Comparison of ENCODE assay signal across 28 cellular contexts in the genomic region with DNA sequence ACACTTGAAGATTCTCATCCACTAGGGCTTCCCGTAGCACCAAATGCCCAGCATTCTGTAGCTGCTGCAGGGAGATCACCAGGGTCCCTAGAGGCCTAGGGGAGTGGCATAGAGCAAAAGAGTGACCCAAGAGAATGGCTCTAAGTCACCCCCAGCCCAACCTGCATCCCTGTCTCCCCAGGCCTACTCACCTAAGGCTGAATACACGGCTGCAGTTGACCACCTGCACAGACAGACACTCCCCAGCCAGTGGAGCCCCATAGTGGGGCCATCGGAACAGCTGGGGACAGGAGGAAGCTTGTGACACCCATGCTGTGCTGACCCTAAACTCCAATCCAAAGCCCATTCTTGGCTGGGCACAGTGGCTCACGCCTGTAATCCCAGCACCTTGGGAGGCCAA. TPM values are rescaled to one million over a fixed set of nuclear protein-coding genes. Genes with fewer than 3 reads are reported as not detected.
"Had no signal": no experiment of that assay in that cellular context is flagged by ENCODE, and none has a peak within 500 bp of the region (broad histone marks: within the 10 kb centered on the region; RNA-seq: fewer than 3 reads in every experiment).

No MANE protein-coding gene starts in this region.

- H3K36me3 Mint-ChIP-seq: activated naive CD4-positive, alpha-beta T cell treated with anti-CD3 and anti-CD28 coated beads, Interleukin-2, amount 50 U/mL, for 72 hours; naive thymus-derived CD4-positive, alpha-beta T cell had no signal

- H3K4me2 ChIP-seq: smooth muscle cell had no signal

- H3K4me3 Mint-ChIP-seq: activated B cell treated with CpG ODN at 0.5 μM for 24 hours; activated CD8-positive, alpha-beta T cell treated with anti-CD3 and anti-CD28 coated beads for 36 hours; activated T-cell treated with anti-CD3 and anti-CD28 coated beads, Interleukin-2, amount 50 U/mL, for 4 hours; activated T-helper 17 cell treated with anti-CD3 and anti-CD28 coated beads, Interleukin-2, amount 50 U/mL, for 72 hours; dendritic cell treated with granulocyte-macrophage colony-stimulating factor and Interleukin-4, amounts not matched to agents 40 ng/mL and 50 ng/mL, for 4 days; naive thymus-derived CD4-positive, alpha-beta T cell; T-helper 2 cell treated with Interferon-gamma antibody and Interleukin-4, amounts not matched to agents 5 μg/mL and 100 μg/mL, for 36 hours had no signal

- ATAC-seq: activated CD8-positive, alpha-beta T cell treated with anti-CD3 and anti-CD28 coated beads for 36 hours; activated naive CD4-positive, alpha-beta T cell treated with anti-CD3 and anti-CD28 coated beads, Interleukin-2, amount 50 U/mL, for 72 hours; activated T-cell treated with anti-CD3 and anti-CD28 coated beads, Interleukin-2, amount 50 U/mL, for 4 hours; activated T-helper 17 cell treated with anti-CD3 and anti-CD28 coated beads, Interleukin-2, amount 50 U/mL, for 72 hours; foreskin keratinocyte; heart left ventricle; naive thymus-derived CD4-positive, alpha-beta T cell had no signal

- H3K4me1 ChIP-seq: breast epithelium had no signal

- H3K4me1 Mint-ChIP-seq: activated T-helper 17 cell treated with anti-CD3 and anti-CD28 coated beads, Interleukin-2, amount 50 U/mL, for 72 hours had no signal

- H3K27ac Mint-ChIP-seq: activated B cell treated with CpG ODN at 0.5 μM for 24 hours; activated CD8-positive, alpha-beta T cell treated with anti-CD3 and anti-CD28 coated beads for 36 hours; activated naive CD4-positive, alpha-beta T cell treated with anti-CD3 and anti-CD28 coated beads, Interleukin-2, amount 50 U/mL, for 72 hours; activated T-helper 17 cell treated with anti-CD3 and anti-CD28 coated beads, Interleukin-2, amount 50 U/mL, for 72 hours; dendritic cell treated with granulocyte-macrophage colony-stimulating factor and Interleukin-4, amounts not matched to agents 40 ng/mL and 50 ng/mL, for 4 days; naive thymus-derived CD4-positive, alpha-beta T cell; progenitor cell of endocrine pancreas; T-helper 2 cell treated with Interferon-gamma antibody and Interleukin-4, amounts not matched to agents 5 μg/mL and 100 μg/mL, for 36 hours had no signal

- H3K9me3 Mint-ChIP-seq: activated B cell treated with CpG ODN at 0.5 μM for 24 hours; activated CD8-positive, alpha-beta T cell treated with anti-CD3 and anti-CD28 coated beads for 36 hours; activated naive CD4-positive, alpha-beta T cell treated with anti-CD3 and anti-CD28 coated beads, Interleukin-2, amount 50 U/mL, for 72 hours; activated T-cell treated with anti-CD3 and anti-CD28 coated beads, Interleukin-2, amount 50 U/mL, for 4 hours; activated T-helper 17 cell treated with anti-CD3 and anti-CD28 coated beads, Interleukin-2, amount 50 U/mL, for 72 hours; dendritic cell treated with granulocyte-macrophage colony-stimulating factor and Interleukin-4, amounts not matched to agents 40 ng/mL and 50 ng/mL, for 4 days; naive thymus-derived CD4-positive, alpha-beta T cell; T-helper 2 cell treated with Interferon-gamma antibody and Interleukin-4, amounts not matched to agents 5 μg/mL and 100 μg/mL, for 36 hours had no signal

- H3K4me3 ChIP-seq: breast epithelium, esophagus muscularis mucosa, heart left ventricle, left ventricle myocardium inferior, lung, ovary, smooth muscle cell, tibial nerve had no signal

- H3K9me3 ChIP-seq: breast epithelium, esophagus muscularis mucosa, heart left ventricle, left ventricle myocardium inferior, ovary, tibial nerve had no signal

- H3K36me3 ChIP-seq: breast epithelium, esophagus muscularis mucosa, heart left ventricle, left ventricle myocardium inferior, ovary, tibial nerve had no signal

- H3K27ac ChIP-seq: breast epithelium, esophagus muscularis mucosa, foreskin keratinocyte, heart left ventricle, left ventricle myocardium inferior, ovary, tibial nerve had no signal

- DNase-seq: activated B cell treated with CpG ODN at 0.5 μM for 24 hours; activated CD4-positive, alpha-beta T cell treated with anti-CD3 and anti-CD28 coated beads, Interleukin-2, amount 50 U/mL, for 1 hour; activated CD8-positive, alpha-beta T cell treated with anti-CD3 and anti-CD28 coated beads for 36 hours; activated gamma-delta T cell treated with Interleukin-2 at 50 U/mL for 16 hours; activated T-cell treated with anti-CD3 and anti-CD28 coated beads, Interleukin-2, amount 50 U/mL, for 4 hours; central memory CD4-positive, alpha-beta T cell; effector CD4-positive, alpha-beta T cell; foreskin keratinocyte; heart left ventricle; hypothalamus; left ventricle myocardium inferior; naive thymus-derived CD4-positive, alpha-beta T cell; retina; stimulated activated CD4-positive, alpha-beta T cell treated with anti-CD3 and anti-CD28 coated beads, Interleukin-15, amount 100 ng/mL, for 24 hours; stimulated activated CD4-positive, alpha-beta T cell treated with anti-CD3 and anti-CD28 coated beads, Interleukin-2, amount 100 ng/mL, for 48 hours; stimulated activated naive CD4-positive, alpha-beta T cell treated with Interleukin-2 at 50 U/mL for 16 hours; T-helper 1 cell had no signal

- H3K27me3 ChIP-seq: breast epithelium, ovary had no signal

RNA-seq across cellular contexts. Expression of a gene that starts 9.5 kb away (rescaled TPM):
- polyA plus RNA-seq: naive thymus-derived CD4-positive, alpha-beta T cell had no signal
